ENCODE assay signal across 21 cellular contexts in the genomic region with DNA sequence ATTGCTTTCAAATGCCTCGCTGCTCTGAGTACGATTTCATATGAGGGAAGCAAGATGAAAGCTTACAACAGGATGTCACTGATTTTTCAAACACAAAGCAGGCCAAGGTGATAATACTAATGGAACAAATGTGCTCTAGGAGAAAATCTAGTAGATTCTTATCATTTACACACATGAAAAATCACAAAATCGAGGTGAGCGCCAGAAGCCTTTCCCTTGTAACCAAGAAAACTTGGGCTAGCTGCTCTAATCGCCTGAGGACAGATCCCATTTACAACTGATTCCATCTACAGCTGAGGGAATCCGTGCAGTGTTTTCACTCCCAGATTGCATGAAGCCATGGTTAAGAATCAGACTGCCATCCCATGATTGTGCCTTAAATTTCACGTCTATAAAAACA.
DNase-seq lines count a peak whose midpoint lies in the region; ATAC-seq and TF ChIP-seq lines count a peak whose summit lies in the region.
"Had no signal": no experiment of that assay in that cellular context is flagged by ENCODE, and none has a peak within 500 bp of the region (broad histone marks: within the 10 kb centered on the region; RNA-seq: fewer than 3 reads in every experiment).

No MANE protein-coding gene starts in this region.

- TF ChIP-seq POLR2A in adrenal gland (IDR thresholded peaks at IDR 0.05) (no peak), Peyer's patch (IDR thresholded peaks at IDR 0.05) (no peak)

- H3K9me3 ChIP-seq in BE2C (no peaks in the 10 kb centered on the region), adrenal gland (replicated peaks in 1 of 3) (no peaks in the 10 kb centered on the region), lower lobe of right lung (no peaks in the 10 kb centered on the region), Peyer's patch (no peaks in the 10 kb centered on the region)
- H3K9me3 ChIP-seq: HAP-1 had no signal

- no peaks in the 10 kb centered on the region for H3K27me3 ChIP-seq in BE2C
- H3K27me3 ChIP-seq in adrenal gland: no peaks in the 10 kb centered on the region
- no peaks in the 10 kb centered on the region for H3K27me3 ChIP-seq in lower lobe of right lung (ENCODE audit: low read depth)
- no peaks in the 10 kb centered on the region for H3K27me3 ChIP-seq in Peyer's patch

- H3K4me1 ChIP-seq in BE2C (no peaks in the 10 kb centered on the region), adrenal gland (replicated peaks in 1 of 2) (peaks cover 0 to 14% of the 10 kb centered on the region in 2 donors), lower lobe of right lung (no peaks in the 10 kb centered on the region), Peyer's patch (no peaks in the 10 kb centered on the region)
- H3K4me1 ChIP-seq: HAP-1 had no signal

- H3K36me3 ChIP-seq in BE2C: no peaks in the 10 kb centered on the region
- no peaks in the 10 kb centered on the region for H3K36me3 ChIP-seq in adrenal gland (replicated peaks in 1 of 2)
- H3K36me3 ChIP-seq in lower lobe of right lung: no peaks in the 10 kb centered on the region
- H3K36me3 ChIP-seq in Peyer's patch: no peaks in the 10 kb centered on the region
- H3K36me3 ChIP-seq: HAP-1, WERI-Rb-1 had no signal

- H3K4me3 ChIP-seq in BE2C (ENCODE audit: low read depth, low read length): no peak overlapping the region
- H3K4me3 ChIP-seq in adrenal gland: no peak overlapping the region
- H3K4me3 ChIP-seq in lower lobe of right lung: no peak overlapping the region
- no peak overlapping the region for H3K4me3 ChIP-seq in skin epidermis
- H3K4me3 ChIP-seq in Peyer's patch: no peak overlapping the region
- H3K4me3 ChIP-seq: HAP-1 had no signal

- H3K27ac ChIP-seq in adrenal gland (peak overlapping the region in 3 of 5 donors; percentile 23 to 63 (median 56)), lower lobe of right lung (peak overlapping the region; percentile 69), skin epidermis (peak overlapping the region in 18 of 21 experiments; percentile 17 to 87 (median 74)), Peyer's patch (peak overlapping the region in 2 of 4 donors; percentile 48 to 67)
- H3K27ac ChIP-seq: WERI-Rb-1 had no signal

- intact Hi-C loops in adrenal gland (cut with DNase I): no loop called here
- intact Hi-C loops in lower lobe of right lung (cut with DNase I): no loop called here

- TF ChIP-seq CTCF in BE2C (IDR thresholded peaks at IDR 0.05; ENCODE audit: low read depth, low read length) (no peak), adrenal gland (IDR thresholded peaks at IDR 0.05) (no peak), lower lobe of right lung (IDR thresholded peaks at IDR 0.05) (no peak), Peyer's patch (IDR thresholded peaks at IDR 0.05) (no peak)

- DNase-seq in BE2C: peak; percentile 25
- no peak for DNase-seq in adrenal gland
- no peak for DNase-seq in lower lobe of right lung
- DNase-seq in COLO668 (lab: John Stamatoyannopoulos, UW; ENCODE audit: unreplicated experiment): no peak
- DNase-seq in NCI-H2029 (lab: John Stamatoyannopoulos, UW): no peak
- DNase-seq in Peyer's patch: no peak
- no peak for DNase-seq in NCI-H1417 treated with DMSO at 0.1 percent for 48 hours (lab: John Stamatoyannopoulos, UW)
- DNase-seq: activated CD4-positive, alpha-beta T cell treated with anti-CD3 and anti-CD28 coated beads, Interleukin-2, amount 50 U/mL, for 48 hours; activated gamma-delta T cell treated with Interleukin-2 at 50 U/mL for 16 hours; activated T-cell treated with anti-CD3 and anti-CD28 coated beads for 4 hours; amniotic stem cell; central memory CD4-positive, alpha-beta T cell; DMS 273 treated with DMSO at 0.1 percent for 48 hours; GDM1; NCI-H146; NCI-H2171 treated with DMSO at 0.1 percent for 48 hours; NCI-H69; stimulated activated naive B cell treated with anti-CD40 and anti-IgM and Interleukin-4, amounts not matched to agents 10 μg/mL and 1 μg/mL and 100 μg/mL, for 72 hours; WERI-Rb-1 had no signal

- 89 to 92% (median 91%) methylated on average over 7 of the region's 7 CpGs for WGBS in adrenal gland, 4 donors

- no peak for ATAC-seq in lower lobe of right lung
- ATAC-seq: stimulated activated naive B cell treated with anti-CD40 and anti-IgM and Interleukin-4, amounts not matched to agents 10 μg/mL and 1 μg/mL and 100 μg/mL, for 72 hours had no signal
